15 cellular contexts compared by ENCODE assay signal in the genomic region with DNA sequence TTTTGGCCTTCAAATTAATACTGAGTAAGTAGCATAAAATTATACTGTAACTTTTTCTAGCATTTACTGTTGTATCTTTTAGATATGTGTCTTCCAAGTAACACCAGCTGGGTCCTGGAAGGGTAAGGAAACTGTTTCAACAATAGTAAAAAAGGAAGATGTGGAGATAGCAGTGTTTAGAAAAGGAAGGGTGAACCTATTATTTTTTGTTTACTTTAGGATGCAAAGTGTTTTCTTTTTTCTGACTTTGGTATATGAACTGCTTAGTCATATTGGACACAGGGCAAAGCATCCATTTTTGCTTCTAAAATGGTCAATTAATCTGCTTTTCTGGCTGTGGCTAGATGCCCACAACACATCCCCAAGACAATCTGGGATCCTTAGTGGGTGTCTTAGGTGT. TPM values are rescaled to one million over a fixed set of nuclear protein-coding genes. Genes with fewer than 3 reads are reported as not detected.
DNase-seq lines count a peak whose midpoint lies in the region; ATAC-seq and TF ChIP-seq lines count a peak whose summit lies in the region.
"Had no signal": no experiment of that assay in that cellular context is flagged by ENCODE, and none has a peak within 500 bp of the region (broad histone marks: within the 10 kb centered on the region; RNA-seq: fewer than 3 reads in every experiment).

No MANE protein-coding gene starts in this region.

- ATAC-seq in naive B cell (ENCODE audit: low read depth in 2 of 2) (no peak), GM19467 (IDR thresholded peaks at IDR 0.05; ENCODE audit: unreplicated experiment) (no peak)
- ATAC-seq: CD8-positive, alpha-beta T cell; HCT116 had no signal

- no peaks in the 10 kb centered on the region for H3K9me3 ChIP-seq in BE2C

- H3K36me3 Mint-ChIP-seq in naive B cell, result no peaks in the 10 kb centered on the region
- H3K36me3 Mint-ChIP-seq: CD14-positive monocyte; CD8-positive, alpha-beta T cell had no signal

- H3K9me3 Mint-ChIP-seq in naive B cell, result no peaks in the 10 kb centered on the region
- H3K9me3 Mint-ChIP-seq: CD14-positive monocyte; CD8-positive, alpha-beta T cell had no signal

- H3K36me3 ChIP-seq in BE2C, result no peaks in the 10 kb centered on the region

- TF ChIP-seq CTCF in C4-2B (conservative IDR thresholded peaks at IDR 0.05), result no peak
- TF ChIP-seq CTCF in VCaP (conservative IDR thresholded peaks at IDR 0.05), result no peak
- TF ChIP-seq CTCF in GM20000 (IDR thresholded peaks at IDR 0.05; ENCODE audit: extremely low read depth, missing control alignments), result no peak
- TF ChIP-seq CTCF in BE2C (IDR thresholded peaks at IDR 0.05; ENCODE audit: low read depth, low read length), result no peak

- DNase-seq in naive B cell (no peak), GM20000 (ENCODE audit: low spot score) (no peak), BE2C (no peak)
- DNase-seq: AML-193; CD8-positive, alpha-beta T cell; COR-L47; DND-41; GDM1; GM23248; IMR-90 had no signal

- no peak overlapping the region for H3K4me3 ChIP-seq in BE2C (ENCODE audit: low read depth, low read length)
- H3K4me3 ChIP-seq: GM23248 had no signal

- no peaks in the 10 kb centered on the region for H3K4me1 ChIP-seq in BE2C

- H3K27ac ChIP-seq in C4-2B (peak overlapping the region; percentile 68; the same call in 1 of the 2 replicates), VCaP (peak overlapping the region; percentile 89)
- H3K27ac ChIP-seq: GM23248 had no signal

- H3K27ac Mint-ChIP-seq in naive B cell, result peak overlapping the region in 4 of 6 donors; percentile 8 to 83 (median 70)
- H3K27ac Mint-ChIP-seq: CD14-positive monocyte; CD8-positive, alpha-beta T cell had no signal

- H3K27me3 ChIP-seq in BE2C, result no peaks in the 10 kb centered on the region

- peak overlapping the region in 2 of 8 donors; percentile 4 to 26 for H3K4me3 Mint-ChIP-seq in naive B cell
- H3K4me3 Mint-ChIP-seq: CD14-positive monocyte; CD8-positive, alpha-beta T cell had no signal

- peaks cover 20 to 66% (median 46%) of the 10 kb centered on the region in 3 donors for H3K4me1 Mint-ChIP-seq in naive B cell

- no peaks in the 10 kb centered on the region for H3K27me3 Mint-ChIP-seq in naive B cell

RNA-seq across cellular contexts. Expression of a gene that starts 5.3 kb away (rescaled TPM):
- 1 to 10 TPM in 1 of 6 donors, under 1 TPM in 5; 0.19 to 1.0 (median 0.56) TPM for polyA plus RNA-seq in naive B cell (ENCODE audit: low read depth in 6 of 6)
- 0.74 TPM for polyA plus RNA-seq in BE2C (2012; ENCODE audit: insufficient read depth, insufficient read length, low read depth)
- polyA plus RNA-seq: GM23248, IMR-90 had no signal

RNA-seq across cellular contexts. Expression of a gene that starts 26.9 kb away (rescaled TPM):
- under 1 TPM in 4 of 6 donors, not detected in 2; 0.17 to 0.36 (median 0.21) TPM for polyA plus RNA-seq in naive B cell (ENCODE audit: low read depth in 6 of 6)
- not detected for polyA plus RNA-seq in BE2C (2012; ENCODE audit: insufficient read depth, insufficient read length, low read depth)
- polyA plus RNA-seq: CD14-positive monocyte, IMR-90 had no signal
